17 cellular contexts compared by ENCODE assay signal in the genomic region with DNA sequence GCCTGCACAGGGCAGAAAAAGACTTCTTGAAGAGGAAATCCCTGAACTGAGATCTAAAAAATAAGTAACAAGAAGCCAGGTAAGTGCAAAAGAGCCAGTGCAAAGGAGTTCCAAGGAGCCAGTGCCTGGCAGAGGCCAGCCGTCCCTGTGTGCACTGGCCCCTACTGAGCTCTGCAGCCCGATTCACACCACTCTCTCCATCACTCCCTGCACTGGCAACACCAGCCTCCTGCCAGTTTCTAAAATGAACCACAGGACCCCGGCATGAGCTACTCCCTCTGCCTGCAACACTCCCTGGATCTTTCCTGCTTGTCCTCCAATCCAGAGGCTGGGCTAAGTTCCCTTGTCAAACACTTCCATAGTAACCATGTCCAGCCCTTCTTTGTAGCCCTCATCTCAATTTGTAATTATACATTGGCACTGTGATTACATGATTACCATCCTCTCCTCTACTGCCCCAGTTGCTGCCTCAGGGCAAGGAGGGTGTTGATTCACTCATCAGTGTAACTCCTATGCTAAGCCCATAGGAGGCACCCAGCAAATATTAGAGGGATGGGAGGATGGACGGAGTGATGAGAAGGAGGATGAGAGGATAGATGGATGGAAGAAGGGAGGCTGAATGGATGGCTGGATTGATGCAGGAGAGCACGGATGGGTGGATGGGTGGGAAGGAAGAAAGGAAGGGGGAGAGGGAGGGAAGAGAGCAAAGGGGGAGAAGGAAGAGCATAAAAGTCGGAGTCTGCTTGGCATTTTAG. TPM values are rescaled to one million over a fixed set of nuclear protein-coding genes. Genes with fewer than 3 reads are reported as not detected.
A peak's percentile ranks its signal among the peaks of the same experiment; 100 is the strongest.
DNase-seq lines count a peak whose midpoint lies in the region; ATAC-seq and TF ChIP-seq lines count a peak whose summit lies in the region.
"Had no signal": no experiment of that assay in that cellular context is flagged by ENCODE, and none has a peak within 500 bp of the region (broad histone marks: within the 10 kb centered on the region; RNA-seq: fewer than 3 reads in every experiment).

No MANE protein-coding gene starts in this region.

- intact Hi-C loops in left ventricle myocardium inferior (cut with micrococcal nuclease), result no loop called here
- intact Hi-C loops in left ventricle myocardium superior (cut with micrococcal nuclease), result no loop called here
- intact Hi-C loops in dendritic cell treated with granulocyte-macrophage colony-stimulating factor and Interleukin-4, amounts not matched to agents 40 ng/mL and 50 ng/mL, for 4 days (cut with micrococcal nuclease), result no loop called here

- peaks cover 8% of the 10 kb centered on the region for H3K36me3 Mint-ChIP-seq in dendritic cell treated with granulocyte-macrophage colony-stimulating factor and Interleukin-4, amounts not matched to agents 40 ng/mL and 50 ng/mL, for 4 days (ENCODE audit: low read depth)
- H3K36me3 Mint-ChIP-seq in memory B cell, result no peaks in the 10 kb centered on the region
- H3K36me3 Mint-ChIP-seq in activated T-cell treated with anti-CD3 and anti-CD28 coated beads, Interleukin-2, amount 50 U/mL, for 72 hours (ENCODE audit: insufficient read depth in 2 of 2), result no peaks in the 10 kb centered on the region
- H3K36me3 Mint-ChIP-seq: activated naive CD4-positive, alpha-beta T cell treated with anti-CD3 and anti-CD28 coated beads, Interleukin-2, amount 10 ng/mL, durations not matched to agents 7 days and 5 days; T-cell had no signal

- H3K4me3 ChIP-seq in left ventricle myocardium inferior, result no peak overlapping the region
- no peak overlapping the region for H3K4me3 ChIP-seq in effector memory CD4-positive, alpha-beta T cell (ENCODE audit: insufficient read depth, low read depth, low read length, poor library complexity, severe bottlenecking)
- H3K4me3 ChIP-seq: testis had no signal

- peak overlapping the region; percentile 27 for H3K27ac ChIP-seq in left ventricle myocardium inferior (replicated peaks)
- H3K27ac ChIP-seq in effector memory CD4-positive, alpha-beta T cell (ENCODE audit: insufficient read depth, low read length, poor library complexity, severe bottlenecking), result no peak overlapping the region
- H3K27ac ChIP-seq: KMS-11, testis had no signal

- peaks cover 88% of the 10 kb centered on the region for H3K4me1 Mint-ChIP-seq in dendritic cell treated with granulocyte-macrophage colony-stimulating factor and Interleukin-4, amounts not matched to agents 40 ng/mL and 50 ng/mL, for 4 days (ENCODE audit: low read depth)
- peaks cover 12% of the 10 kb centered on the region for H3K4me1 Mint-ChIP-seq in memory B cell
- H3K4me1 Mint-ChIP-seq in activated T-cell treated with anti-CD3 and anti-CD28 coated beads, Interleukin-2, amount 50 U/mL, for 72 hours (ENCODE audit: low read depth), result no peaks in the 10 kb centered on the region

- DNase-seq in left ventricle myocardium inferior (no peak), left ventricle myocardium superior (no peak), memory B cell (ENCODE audit: low spot score in 2 of 2) (no peak), DMS 273 treated with DMSO at 0.1 percent for 48 hours (lab: John Stamatoyannopoulos, UW) (no peak), NCI-H446 (lab: John Stamatoyannopoulos, UW) (no peak)
- no peak for DNase-seq in effector memory CD4-positive, alpha-beta T cell
- DNase-seq in activated T-cell treated with anti-CD3 and anti-CD28 coated beads, Interleukin-2, amount 50 U/mL, for 72 hours, result no peak
- DNase-seq: activated B cell treated with CpG ODN at 0.5 μM for 24 hours; activated naive CD4-positive, alpha-beta T cell treated with anti-CD3 and anti-CD28 coated beads, Interleukin-2, amount 10 ng/mL, durations not matched to agents 7 days and 5 days; NCI-H1694; NCI-H524 treated with DMSO at 0.1 percent for 48 hours; testis had no signal

- H3K4me3 Mint-ChIP-seq in dendritic cell treated with granulocyte-macrophage colony-stimulating factor and Interleukin-4, amounts not matched to agents 40 ng/mL and 50 ng/mL, for 4 days, result peak overlapping the region; percentile 35
- H3K4me3 Mint-ChIP-seq in memory B cell, result no peak overlapping the region
- no peak overlapping the region for H3K4me3 Mint-ChIP-seq in activated T-cell treated with anti-CD3 and anti-CD28 coated beads, Interleukin-2, amount 50 U/mL, for 72 hours
- H3K4me3 Mint-ChIP-seq: activated B cell treated with CpG ODN at 0.5 μM for 24 hours; activated naive CD4-positive, alpha-beta T cell treated with anti-CD3 and anti-CD28 coated beads, Interleukin-2, amount 10 ng/mL, durations not matched to agents 7 days and 5 days; T-cell had no signal

- H3K9me3 Mint-ChIP-seq in dendritic cell treated with granulocyte-macrophage colony-stimulating factor and Interleukin-4, amounts not matched to agents 40 ng/mL and 50 ng/mL, for 4 days, result no peaks in the 10 kb centered on the region
- H3K9me3 Mint-ChIP-seq in memory B cell, result no peaks in the 10 kb centered on the region
- no peaks in the 10 kb centered on the region for H3K9me3 Mint-ChIP-seq in activated T-cell treated with anti-CD3 and anti-CD28 coated beads, Interleukin-2, amount 50 U/mL, for 72 hours
- H3K9me3 Mint-ChIP-seq: activated B cell treated with CpG ODN at 0.5 μM for 24 hours; activated naive CD4-positive, alpha-beta T cell treated with anti-CD3 and anti-CD28 coated beads, Interleukin-2, amount 10 ng/mL, durations not matched to agents 7 days and 5 days; T-cell had no signal

- H3K27me3 Mint-ChIP-seq in dendritic cell treated with granulocyte-macrophage colony-stimulating factor and Interleukin-4, amounts not matched to agents 40 ng/mL and 50 ng/mL, for 4 days, result no peaks in the 10 kb centered on the region
- peaks cover 7% of the 10 kb centered on the region for H3K27me3 Mint-ChIP-seq in memory B cell
- peaks cover 42% of the 10 kb centered on the region for H3K27me3 Mint-ChIP-seq in activated T-cell treated with anti-CD3 and anti-CD28 coated beads, Interleukin-2, amount 50 U/mL, for 72 hours (ENCODE audit: low read depth)

- peaks cover 23% of the 10 kb centered on the region for H3K4me1 ChIP-seq in left ventricle myocardium inferior
- H3K4me1 ChIP-seq in effector memory CD4-positive, alpha-beta T cell (ENCODE audit: control insufficient read depth, insufficient read depth, low read length, poor library complexity, severe bottlenecking), result no peaks in the 10 kb centered on the region

- no peaks in the 10 kb centered on the region for H3K9me3 ChIP-seq in left ventricle myocardium inferior (replicated peaks)
- H3K9me3 ChIP-seq in effector memory CD4-positive, alpha-beta T cell (ENCODE audit: control insufficient read depth, low read length), result no peaks in the 10 kb centered on the region
- H3K9me3 ChIP-seq: testis had no signal

- peaks cover 44% of the 10 kb centered on the region for H3K27me3 ChIP-seq in left ventricle myocardium inferior (ENCODE audit: low read depth)
- H3K27me3 ChIP-seq in effector memory CD4-positive, alpha-beta T cell (replicated peaks; ENCODE audit: control insufficient read depth, insufficient read depth, low read length, poor library complexity, severe bottlenecking), result no peaks in the 10 kb centered on the region
- H3K27me3 ChIP-seq: testis had no signal

- peak overlapping the region; percentile 80 for H3K27ac Mint-ChIP-seq in dendritic cell treated with granulocyte-macrophage colony-stimulating factor and Interleukin-4, amounts not matched to agents 40 ng/mL and 50 ng/mL, for 4 days
- peak overlapping the region; percentile 9 for H3K27ac Mint-ChIP-seq in memory B cell
- H3K27ac Mint-ChIP-seq in activated T-cell treated with anti-CD3 and anti-CD28 coated beads, Interleukin-2, amount 50 U/mL, for 72 hours, result no peak overlapping the region
- H3K27ac Mint-ChIP-seq: activated B cell treated with CpG ODN at 0.5 μM for 24 hours; activated naive CD4-positive, alpha-beta T cell treated with anti-CD3 and anti-CD28 coated beads, Interleukin-2, amount 10 ng/mL, durations not matched to agents 7 days and 5 days; T-cell had no signal

- no peaks in the 10 kb centered on the region for H3K36me3 ChIP-seq in left ventricle myocardium inferior
- H3K36me3 ChIP-seq in effector memory CD4-positive, alpha-beta T cell (ENCODE audit: control insufficient read depth, insufficient read depth, low read length), result no peaks in the 10 kb centered on the region

- ATAC-seq in left ventricle myocardium superior (no peak), memory B cell (ENCODE audit: low read depth) (no peak)
- no peak for ATAC-seq in activated T-cell treated with anti-CD3 and anti-CD28 coated beads, Interleukin-2, amount 50 U/mL, for 72 hours (replicated peaks in 1 of 2)
- ATAC-seq: T-cell had no signal

- TF ChIP-seq CTCF in left ventricle myocardium inferior (IDR thresholded peaks at IDR 0.05; ENCODE audit: borderline replicate concordance), result no peak

RNA-seq across cellular contexts. Expression of a gene that starts 49.3 kb away (rescaled TPM):
- 25.5 TPM for total RNA-seq in left ventricle myocardium inferior
- 18.1 TPM for total RNA-seq in left ventricle myocardium superior
- under 1 TPM; 0.05 to 0.22 TPM for total RNA-seq in activated T-cell treated with anti-CD3 and anti-CD28 coated beads, Interleukin-2, amount 50 U/mL, for 72 hours

RNA-seq across cellular contexts. Expression of a gene that starts 49.3 kb away (rescaled TPM):
- total RNA-seq in left ventricle myocardium inferior (not detected), left ventricle myocardium superior (not detected)
- not detected for total RNA-seq in activated T-cell treated with anti-CD3 and anti-CD28 coated beads, Interleukin-2, amount 50 U/mL, for 72 hours
- total RNA-seq: activated B cell treated with CpG ODN at 0.5 μM for 24 hours, kidney, posterior vena cava, T-cell had no signal

Comparison
In these comparisons a context has a peak if more than half of its experiments do, and no peak if none do; other contexts are left out.
1. RNA of a gene that starts 49.3 kb away (total RNA-seq): 25.5 TPM in left ventricle myocardium inferior (single experiment) and 18.1 TPM in left ventricle myocardium superior (single experiment); 0.05 to 0.22 TPM in activated T-cell treated with anti-CD3 and anti-CD28 coated beads, Interleukin-2, amount 50 U/mL, for 72 hours; every median in the first group is over 10 times any median in the second.